In genomic region chr6:84027340-84028183, GRCh38 we compare ENCODE assay signal across 9 cellular contexts. TPM values are rescaled to one million over a fixed set of nuclear protein-coding genes. Genes with fewer than 3 reads are reported as not detected.
DNase-seq lines count a peak whose midpoint lies in the region; ATAC-seq and TF ChIP-seq lines count a peak whose summit lies in the region.
"Had no signal": no experiment of that assay in that cellular context is flagged by ENCODE, and none has a peak within 500 bp of the region (broad histone marks: within the 10 kb centered on the region; RNA-seq: fewer than 3 reads in every experiment).

No MANE protein-coding gene starts in this region.

- intact Hi-C loops in breast epithelium (cut with DNase I; ENCODE audit: low total_unique reads): no loop called here

- H3K27me3 Mint-ChIP-seq in GM23338 (ENCODE audit: insufficient read depth, low read depth, poor library complexity): peaks cover 4% of the 10 kb centered on the region

- no peaks in the 10 kb centered on the region for H3K36me3 Mint-ChIP-seq in GM23338 (ENCODE audit: low read depth)

- H3F3A ChIP-seq in GM23338 (replicated peaks; ENCODE audit: low read depth): no peaks in the 10 kb centered on the region; the same call in 1 of the 2 replicates

- H3K9me2 ChIP-seq in GM23338 (ENCODE audit: insufficient read depth): peaks cover 13% of the 10 kb centered on the region; the same call in 1 of the 2 replicates

- H3K27ac ChIP-seq in breast epithelium (peak overlapping the region; percentile 19 to 44), GM23338 (ENCODE audit: low read depth) (no peak overlapping the region)

- no peaks in the 10 kb centered on the region for H3K9me3 ChIP-seq in breast epithelium
- no peaks in the 10 kb centered on the region for H3K9me3 ChIP-seq in mucosa of stomach (ENCODE audit: control insufficient read depth, low read length)

- H3K79me2 ChIP-seq in GM23338 (replicated peaks; ENCODE audit: insufficient read depth): no peaks in the 10 kb centered on the region

- H3K9ac ChIP-seq in mucosa of stomach (ENCODE audit: low read length): peak overlapping the region; percentile 7

- TF ChIP-seq CTCF in breast epithelium (IDR thresholded peaks at IDR 0.05): no peak
- no peak for TF ChIP-seq CTCF in GM23338 (conservative IDR thresholded peaks at IDR 0.05; ENCODE audit: low read depth in 2 of 2)

- DNase-seq in D341Med (ENCODE audit: low spot score): peak; percentile 45
- DNase-seq in NCI-H2081 (lab: John Stamatoyannopoulos, UW): peak; percentile 90 to 97
- peak in 1 of 2 donors; percentile 69 for DNase-seq in breast epithelium (ENCODE audit: low spot score in 2 of 2)
- no peak for DNase-seq in mesenteric fat pad (ENCODE audit: low spot score)
- no peak for DNase-seq in GM23338 (ENCODE audit: low spot score)
- no peak for DNase-seq in NK-92 (lab: John Stamatoyannopoulos, UW; ENCODE audit: unreplicated experiment)

- no peak overlapping the region for H2AFZ ChIP-seq in GM23338

- H3K4me3 ChIP-seq in breast epithelium (no peak overlapping the region), mucosa of stomach (ENCODE audit: low read length) (no peak overlapping the region), GM23338 (no peak overlapping the region)

- no peaks in the 10 kb centered on the region for H3K36me3 ChIP-seq in breast epithelium
- H3K36me3 ChIP-seq in mucosa of stomach (ENCODE audit: control insufficient read depth, insufficient read depth, low read length): no peaks in the 10 kb centered on the region
- H3K36me3 ChIP-seq in GM23338 (ENCODE audit: insufficient read depth): no peaks in the 10 kb centered on the region

- H4K20me1 ChIP-seq in GM23338 (replicated peaks; ENCODE audit: insufficient read depth): no peaks in the 10 kb centered on the region

- H3K4me3 Mint-ChIP-seq in GM23338: no peak overlapping the region

- H3K4me1 Mint-ChIP-seq in GM23338: no peaks in the 10 kb centered on the region

- ATAC-seq in GM23338: no peak
- ATAC-seq in GM21381 (IDR thresholded peaks at IDR 0.05; ENCODE audit: unreplicated experiment): no peak
- ATAC-seq: HCT116 had no signal

- H3K27ac Mint-ChIP-seq in GM23338: no peak overlapping the region

- H3K4me1 ChIP-seq in breast epithelium (no peaks in the 10 kb centered on the region), mucosa of stomach (ENCODE audit: control insufficient read depth, insufficient read depth, low read length) (peaks cover 20% of the 10 kb centered on the region), GM23338 (ENCODE audit: insufficient read depth) (peaks cover 9% of the 10 kb centered on the region)

- no peak overlapping the region for H3K4me2 ChIP-seq in GM23338

- no peaks in the 10 kb centered on the region for H3K27me3 ChIP-seq in breast epithelium
- H3K27me3 ChIP-seq in mucosa of stomach (ENCODE audit: control insufficient read depth, insufficient read depth, low read length): no peaks in the 10 kb centered on the region
- H3K27me3 ChIP-seq in GM23338 (ENCODE audit: insufficient read depth): peaks cover 12% of the 10 kb centered on the region; the same call in 1 of the 2 replicates

- peaks cover 4% of the 10 kb centered on the region; the same call in 2 of the 3 replicates for H3K9me3 Mint-ChIP-seq in GM23338

- TF ChIP-seq POLR2A in breast epithelium (IDR thresholded peaks at IDR 0.05): no peak

TF ChIP-seq in GM23338, 12 proteins besides CTCF, POLR2A, EP300 and RAD21 (continues in another document):
- TF ChIP-seq REST (IDR thresholded peaks at IDR 0.05; ENCODE audit: unreplicated experiment): no peak
- no peak for TF ChIP-seq STAT1 (IDR thresholded peaks at IDR 0.05; ENCODE audit: unreplicated experiment)
- no peak for TF ChIP-seq NANOG (IDR thresholded peaks at IDR 0.05; ENCODE audit: borderline replicate concordance)
- no peak for TF ChIP-seq ZNF462 (CRISPR knock-in tag; IDR thresholded peaks at IDR 0.05)

RNA-seq across cellular contexts. Expression of gene MRAP2, which starts 6.0 kb away (rescaled TPM):
- total RNA-seq in breast epithelium: 1 to 10 TPM in 1 of 3 donors, under 1 TPM in 2; 0.16 to 9.4 (median 0.33) TPM
- total RNA-seq in mesenteric fat pad: 0.16 TPM
- total RNA-seq in GM23338 (2014; rRNA removed; shearing (Covaris generic)): 10.2 and 13.5 TPM in 2 replicates
- polyA plus RNA-seq in GM23338 (2016; fragmentation: Nextera tagmentation; extraction: Ambion mirVana): 6.1 and 6.8 TPM in 2 replicates

Comparison
In these comparisons a context has a peak if more than half of its experiments do, and no peak if none do; other contexts are left out.
1. DNase-seq: peak in D341Med (single experiment) and NCI-H2081 (2 of 2); none in mesenteric fat pad (single experiment), GM23338 (single experiment) and NK-92 (single experiment).